In the genomic region with DNA sequence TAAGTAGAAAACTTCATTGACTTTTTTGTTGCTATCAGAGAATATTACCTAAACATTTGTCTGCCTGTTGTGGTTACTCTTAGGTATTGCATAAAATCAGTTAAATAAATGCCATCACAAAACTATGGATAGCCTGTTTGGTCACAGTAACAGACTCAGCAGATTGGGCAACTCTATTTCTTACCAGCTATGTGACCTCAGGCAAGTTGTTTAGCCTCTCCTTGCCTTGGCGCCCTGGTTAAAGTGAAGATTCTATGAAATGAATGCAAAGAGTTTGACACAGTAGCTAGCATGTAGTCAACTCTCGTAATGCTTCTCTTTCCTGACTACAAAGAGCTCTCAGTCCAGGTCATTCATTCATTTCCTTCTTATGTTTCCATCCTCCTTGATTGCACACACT, we compare ENCODE assay signal across 20 cellular contexts.
"Had no signal": no experiment of that assay in that cellular context is flagged by ENCODE, and none has a peak within 500 bp of the region (broad histone marks: within the 10 kb centered on the region; RNA-seq: fewer than 3 reads in every experiment).

No MANE protein-coding gene starts in this region.

- H3K36me3 ChIP-seq: brain microvascular endothelial cell, cardiac muscle cell had no signal

- H3K27me3 ChIP-seq: brain microvascular endothelial cell, cardiac muscle cell had no signal

- ATAC-seq: activated T-cell treated with anti-CD3 and anti-CD28 coated beads, Interleukin-2, amount 50 U/mL, for 4 hours; Panc1; Right ventricle myocardium inferior had no signal

- H3K27ac ChIP-seq: brain microvascular endothelial cell, cardiac muscle cell, SK-N-MC, VCaP had no signal

- DNase-seq: activated CD4-positive, alpha-beta memory T cell treated with anti-CD3 and anti-CD28 coated beads for 36 hours; activated CD4-positive, alpha-beta T cell treated with anti-CD3 and anti-CD28 coated beads, Interleukin-2, amount 10 ng/mL, durations not matched to agents 7 days and 5 days; activated CD4-positive, CD25-positive, alpha-beta regulatory T cell; activated CD8-positive, alpha-beta memory T cell treated with anti-CD3 and anti-CD28 coated beads for 24 hours; activated effector memory CD4-positive, alpha-beta T cell treated with anti-CD3 and anti-CD28 coated beads, Interleukin-2, amount 50 U/mL, for 16 hours; activated naive CD4-positive, alpha-beta T cell treated with anti-CD3 and anti-CD28 coated beads for 36 hours; activated T-cell treated with anti-CD3 and anti-CD28 coated beads, Interleukin-2, amount 50 U/mL, for 4 hours; brain microvascular endothelial cell; Kasumi-1; KBM-7; NCI-H1092; NCI-H526; NCI-H82; RPMI8226; T-helper 1 cell had no signal

- H3K4me3 ChIP-seq: cardiac muscle cell, SK-N-MC had no signal
